12 cellular contexts compared by ENCODE assay signal in genomic region chr13:46578590-46578975, GRCh38. TPM values are rescaled to one million over a fixed set of nuclear protein-coding genes. Genes with fewer than 3 reads are reported as not detected.
DNase-seq lines count a peak whose midpoint lies in the region; ATAC-seq and TF ChIP-seq lines count a peak whose summit lies in the region.
"Had no signal": no experiment of that assay in that cellular context is flagged by ENCODE, and none has a peak within 500 bp of the region (broad histone marks: within the 10 kb centered on the region; RNA-seq: fewer than 3 reads in every experiment).

No MANE protein-coding gene starts in this region.

- no peak for DNase-seq in GM06990 (ENCODE audit: extremely low read depth, insufficient read length)
- DNase-seq in glutamatergic neuron = no peak
- DNase-seq in MG63 = no peak
- no peak for DNase-seq in NCI-H524 treated with DMSO at 0.1 percent for 48 hours (lab: John Stamatoyannopoulos, UW)
- DNase-seq: dorsolateral prefrontal cortex, immature natural killer cell, NCI-H774, right cardiac atrium had no signal

- TF ChIP-seq CTCF in GM06990 (IDR thresholded peaks at IDR 0.05; ENCODE audit: insufficient read depth, low read length, poor library complexity, severe bottlenecking) = no peak
- no peak for TF ChIP-seq CTCF in glutamatergic neuron (IDR thresholded peaks at IDR 0.05; ENCODE audit: partially characterized antibody, unreplicated experiment)

- H3K4me3 ChIP-seq in GM06990 (replicated peaks; ENCODE audit: low read depth, low read length) (peak overlapping the region; percentile 52), MG63 (no peak overlapping the region)

- peaks cover 40% of the 10 kb centered on the region for H3K4me1 Mint-ChIP-seq in glutamatergic neuron (ENCODE audit: low read depth, unreplicated experiment)

- peaks cover 2% of the 10 kb centered on the region for H3K9me3 Mint-ChIP-seq in glutamatergic neuron (ENCODE audit: unreplicated experiment)
- H3K9me3 Mint-ChIP-seq: immature natural killer cell had no signal

- ATAC-seq in GM19035 (IDR thresholded peaks at IDR 0.05; ENCODE audit: unreplicated experiment) = peak; percentile 47
- ATAC-seq in HG03139 (IDR thresholded peaks at IDR 0.05; ENCODE audit: unreplicated experiment) = peak; percentile 44
- ATAC-seq in HG02763 (IDR thresholded peaks at IDR 0.05; ENCODE audit: unreplicated experiment) = no peak
- ATAC-seq in HG02970 (IDR thresholded peaks at IDR 0.05; ENCODE audit: low FRiP score, unreplicated experiment) = no peak
- ATAC-seq: right cardiac atrium had no signal

- H3K27ac Mint-ChIP-seq in glutamatergic neuron (ENCODE audit: unreplicated experiment) = peak overlapping the region; percentile 49
- H3K27ac Mint-ChIP-seq: immature natural killer cell had no signal

- no peaks in the 10 kb centered on the region for H3K36me3 ChIP-seq in GM06990 (ENCODE audit: control insufficient read depth, insufficient read depth, low read length)
- no peaks in the 10 kb centered on the region for H3K36me3 ChIP-seq in MG63

- H3K9me3 ChIP-seq in MG63 = no peaks in the 10 kb centered on the region

- peaks cover 6% of the 10 kb centered on the region for H3K27me3 Mint-ChIP-seq in glutamatergic neuron (ENCODE audit: unreplicated experiment)

- no peaks in the 10 kb centered on the region for H3K36me3 Mint-ChIP-seq in glutamatergic neuron (ENCODE audit: unreplicated experiment)
- H3K36me3 Mint-ChIP-seq: immature natural killer cell had no signal

- peak overlapping the region; percentile 11 for H3K4me3 Mint-ChIP-seq in glutamatergic neuron (ENCODE audit: unreplicated experiment)

- H3K27me3 ChIP-seq in GM06990 (replicated peaks; ENCODE audit: control insufficient read depth, insufficient read depth, low read length) (no peaks in the 10 kb centered on the region), MG63 (no peaks in the 10 kb centered on the region)

RNA-seq across cellular contexts. Expression of gene LRCH1, which starts 25.6 kb away (rescaled TPM):
- total RNA-seq in glutamatergic neuron (ENCODE audit: unreplicated experiment) = 40.6 TPM
- 3.6 and 4.6 TPM in 2 replicates for total RNA-seq in MG63 (2014; rRNA removed; shearing (Covaris generic); ENCODE audit: low replicate concordance)

Comparison
In these comparisons a context has a peak if more than half of its experiments do, and no peak if none do; other contexts are left out.
1. ATAC-seq: peak in GM19035 (single experiment) and HG03139 (single experiment); none in HG02763 (single experiment) and HG02970 (single experiment).